Comparison of ENCODE assay signal across 8 cellular contexts in the genomic region with DNA sequence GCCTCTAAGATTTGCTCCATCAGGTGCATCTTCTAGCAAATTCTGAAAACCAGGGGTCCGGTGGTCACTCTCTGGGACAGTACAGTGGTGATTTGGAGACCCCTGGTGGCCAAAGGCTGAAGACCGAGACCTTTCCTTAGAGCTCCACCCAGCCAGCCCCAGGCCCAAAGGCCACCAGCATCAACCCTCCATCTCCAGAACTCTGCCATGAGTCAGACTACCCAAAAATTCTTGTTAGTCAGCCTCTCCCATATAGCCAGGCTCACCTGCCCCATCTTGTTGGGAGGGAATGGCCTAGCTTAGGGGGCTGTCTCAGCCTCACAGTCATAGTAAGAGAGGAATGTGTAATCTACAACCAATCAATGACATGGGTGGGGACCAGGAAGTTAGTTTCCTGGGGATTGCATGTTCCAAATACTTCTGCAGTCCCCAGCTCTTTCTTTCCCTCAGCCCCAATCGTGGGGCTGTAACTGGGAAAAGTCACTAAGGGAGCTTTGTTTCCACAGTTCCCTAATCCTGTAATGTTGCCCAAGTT. TPM values are rescaled to one million over a fixed set of nuclear protein-coding genes. Genes with fewer than 3 reads are reported as not detected.
A peak's percentile ranks its signal among the peaks of the same experiment; 100 is the strongest.
DNase-seq lines count a peak whose midpoint lies in the region; ATAC-seq, FAIRE-seq and TF ChIP-seq lines count a peak whose summit lies in the region.

No MANE protein-coding gene starts in this region.

- H3K36me3 ChIP-seq in gastroesophageal sphincter = peaks cover 0 to 37% of the 10 kb centered on the region in 2 donors
- peaks cover 16 to 18% of the 10 kb centered on the region in 2 donors for H3K36me3 ChIP-seq in small intestine (ENCODE audit: control insufficient read depth in 2 of 2, insufficient read depth in 2 of 2, low read length in 2 of 2)

- TF ChIP-seq CTCF in gastroesophageal sphincter (IDR thresholded peaks at IDR 0.05) = peak in 3 of 4 experiments; percentile 81 to 82 (median 81)
- TF ChIP-seq CTCF in osteocyte (IDR thresholded peaks at IDR 0.05) = peak; percentile 90

- H3K4me3 Mint-ChIP-seq in activated T-cell treated with anti-CD3 and anti-CD28 coated beads, Interleukin-2, amount 50 U/mL, for 24 hours = no peak overlapping the region
- no peak overlapping the region for H3K4me3 Mint-ChIP-seq in osteocyte (ENCODE audit: unreplicated experiment)

- H3K27me3 Mint-ChIP-seq in activated T-cell treated with anti-CD3 and anti-CD28 coated beads, Interleukin-2, amount 50 U/mL, for 24 hours = no peaks in the 10 kb centered on the region
- H3K27me3 Mint-ChIP-seq in osteocyte (ENCODE audit: unreplicated experiment) = no peaks in the 10 kb centered on the region

- H3K4me1 ChIP-seq in gastroesophageal sphincter (peaks cover 4 to 58% (median 28%) of the 10 kb centered on the region in 3 donors), small intestine (ENCODE audit: control insufficient read depth in 2 of 2, insufficient read depth in 1 of 2, low read depth in 1 of 2, low read length in 1 of 2) (no peaks in the 10 kb centered on the region)

- H3K9me3 ChIP-seq in gastroesophageal sphincter (no peaks in the 10 kb centered on the region), small intestine (ENCODE audit: control insufficient read depth, low read depth) (no peaks in the 10 kb centered on the region)

- no peak for TF ChIP-seq POLR2A in gastroesophageal sphincter (IDR thresholded peaks at IDR 0.05)

- H3K27ac Mint-ChIP-seq in activated T-cell treated with anti-CD3 and anti-CD28 coated beads, Interleukin-2, amount 50 U/mL, for 24 hours = peak overlapping the region; percentile 23
- H3K27ac Mint-ChIP-seq in osteocyte (ENCODE audit: unreplicated experiment) = peak overlapping the region; percentile 68

- 17 to 23% methylated on average over 1 to 3 of the region's 3 CpGs for WGBS in gastroesophageal sphincter (ENCODE audit: low coverage in 1 of 2), 2 donors
- 35 to 41% (median 41%) methylated on average over 3 of the region's 3 CpGs for WGBS in small intestine, 3 donors

- DNase-seq in activated CD4-positive, CD25-positive, alpha-beta regulatory T cell treated with anti-CD3 and anti-CD28 coated beads, Interleukin-2, amount 50 U/mL, for 72 hours = no peak
- peak; percentile 35 for DNase-seq in NCI-H1092 (lab: John Stamatoyannopoulos, UW)
- peak; percentile 45 for DNase-seq in activated T-cell treated with anti-CD3 and anti-CD28 coated beads, Interleukin-2, amount 50 U/mL, for 24 hours
- no peak for DNase-seq in osteocyte (ENCODE audit: extremely low spot score, unreplicated experiment)
- DNase-seq in small intestine = no peak

- TF ChIP-seq EP300 in gastroesophageal sphincter (IDR thresholded peaks at IDR 0.05) = no peak

- ATAC-seq in activated CD4-positive, CD25-positive, alpha-beta regulatory T cell treated with anti-CD3 and anti-CD28 coated beads, Interleukin-2, amount 50 U/mL, for 24 hours = peak; percentile 17 to 33
- ATAC-seq in gastroesophageal sphincter (peak; percentile 61), HG03457 (IDR thresholded peaks at IDR 0.05; ENCODE audit: unreplicated experiment) (no peak)

- FAIRE-seq in small intestine (lab: Jason Lieb, UNC) = no peak

- H3K4me1 Mint-ChIP-seq in activated T-cell treated with anti-CD3 and anti-CD28 coated beads, Interleukin-2, amount 50 U/mL, for 24 hours (ENCODE audit: low read depth) = peaks cover 7% of the 10 kb centered on the region
- H3K4me1 Mint-ChIP-seq in osteocyte (ENCODE audit: unreplicated experiment) = peaks cover 16% of the 10 kb centered on the region

- H3K4me3 ChIP-seq in gastroesophageal sphincter (no peak overlapping the region), small intestine (ENCODE audit: low read depth in 1 of 2, low read length in 2 of 2) (no peak overlapping the region)

- H3K9me3 Mint-ChIP-seq in activated T-cell treated with anti-CD3 and anti-CD28 coated beads, Interleukin-2, amount 50 U/mL, for 24 hours = no peaks in the 10 kb centered on the region
- H3K9me3 Mint-ChIP-seq in osteocyte (ENCODE audit: unreplicated experiment) = no peaks in the 10 kb centered on the region

- H3K27ac ChIP-seq in gastroesophageal sphincter (peak overlapping the region; percentile 8 to 82 (median 70)), small intestine (ENCODE audit: low read depth in 1 of 2, low read length in 1 of 2) (no peak overlapping the region)

- H3K27me3 ChIP-seq in gastroesophageal sphincter (no peaks in the 10 kb centered on the region), small intestine (ENCODE audit: control insufficient read depth in 2 of 2, insufficient read depth in 2 of 2, low read length in 2 of 2) (no peaks in the 10 kb centered on the region)

- H3K36me3 Mint-ChIP-seq in activated T-cell treated with anti-CD3 and anti-CD28 coated beads, Interleukin-2, amount 50 U/mL, for 24 hours (ENCODE audit: low read depth) = peaks cover 36% of the 10 kb centered on the region
- H3K36me3 Mint-ChIP-seq in osteocyte (ENCODE audit: unreplicated experiment) = peaks cover 17% of the 10 kb centered on the region

RNA-seq across cellular contexts. Expression of gene COL8A2, which starts 9.8 kb away (rescaled TPM):
- total RNA-seq in gastroesophageal sphincter (10 to 100 TPM; 43.3 to 57.8 (median 50.6) TPM), osteocyte (8.2 and 10.1 TPM in 2 replicates)
- 1 to 10 TPM in 1 of 3 donors, under 1 TPM in 1, not detected in 1; 0.27 to 1.3 TPM for polyA plus RNA-seq in small intestine

RNA-seq across cellular contexts. Expression of gene TRAPPC3, which starts 14.4 kb away (rescaled TPM):
- total RNA-seq in gastroesophageal sphincter (100 to 1,000 TPM; 102 to 166 (median 129) TPM), osteocyte (68.9 and 72.4 TPM in 2 replicates)
- polyA plus RNA-seq in small intestine = 10 to 100 TPM; 70.7 to 90.5 (median 72.5) TPM

RNA-seq across cellular contexts. Expression of gene MAP7D1, which starts 21.1 kb away (rescaled TPM):
- total RNA-seq in gastroesophageal sphincter (100 to 1,000 TPM; 147 to 243 (median 172) TPM), osteocyte (157 and 163 TPM in 2 replicates)
- 10 to 100 TPM; 37.4 to 58.6 (median 47.9) TPM for polyA plus RNA-seq in small intestine

RNA-seq across cellular contexts. Expression of gene ADPRS, which starts 46.2 kb away (rescaled TPM):
- total RNA-seq in gastroesophageal sphincter (10 to 100 TPM; 23.8 to 43.4 (median 32.6) TPM), osteocyte (19.7 and 24.4 TPM in 2 replicates)
- polyA plus RNA-seq in small intestine = 10 to 100 TPM; 24.2 to 38.4 (median 33.8) TPM

RNA-seq across cellular contexts. Expression of gene TEKT2, which starts 51.0 kb away (rescaled TPM):
- under 1 TPM in 1 of 4 donors, not detected in 3; 0.73 TPM for total RNA-seq in gastroesophageal sphincter
- 0.39 and 0.70 TPM in 2 replicates for total RNA-seq in osteocyte
- polyA plus RNA-seq in small intestine = under 1 TPM in 1 of 3 donors, not detected in 2; 0.18 TPM

Comparison
In these comparisons a context has a peak if more than half of its experiments do, and no peak if none do; other contexts are left out.
1. DNase-seq: peak in NCI-H1092 (single experiment) and activated T-cell treated with anti-CD3 and anti-CD28 coated beads, Interleukin-2, amount 50 U/mL, for 24 hours (single experiment); none in activated CD4-positive, CD25-positive, alpha-beta regulatory T cell treated with anti-CD3 and anti-CD28 coated beads, Interleukin-2, amount 50 U/mL, for 72 hours (single experiment), osteocyte (single experiment) and small intestine (single experiment).
2. H3K27ac ChIP-seq: peak in gastroesophageal sphincter (4 of 4); none in small intestine (0 of 2).